Comparison of ENCODE assay signal across 1 cellular context in genomic region chr19:2602391-2603181, GRCh38.
TF ChIP-seq lines count a peak whose summit lies in the region.

No MANE protein-coding gene starts in this region.

TF ChIP-seq in H1, 55 proteins besides CTCF, POLR2A, EP300 and RAD21 (continued from another document):
- TF ChIP-seq POU5F1 (IDR thresholded peaks at IDR 0.05; ENCODE audit: low read depth, low read length) (no peak), EZH2 (IDR thresholded peaks at IDR 0.05; ENCODE audit: low read depth, low read length, severe bottlenecking) (no peak), ATF3 (IDR thresholded peaks at IDR 0.05; ENCODE audit: insufficient read depth, low read depth, low read length) (no peak), SAP30 (IDR thresholded peaks at IDR 0.05; ENCODE audit: insufficient read depth, insufficient replicate concordance, low read length) (no peak), PHF8 (conservative IDR thresholded peaks at IDR 0.05; ENCODE audit: low read depth, low read length) (no peak), CHD2 (IDR thresholded peaks at IDR 0.05; ENCODE audit: low read length) (no peak), SIN3A (conservative IDR thresholded peaks at IDR 0.05 in 1 of 2, IDR thresholded peaks at IDR 0.05 in 1 of 2; ENCODE audit: low read depth in 1 of 2, low read length in 2 of 2) (peak in 1 of 2 experiments; percentile 70; a peak in 1 of 4 replicates), KDM4A (IDR thresholded peaks at IDR 0.05; ENCODE audit: low read depth, low read length, severe bottlenecking) (no peak)
TF ChIP-seq in H1: peak in this region for 8.
